In the genomic region with DNA sequence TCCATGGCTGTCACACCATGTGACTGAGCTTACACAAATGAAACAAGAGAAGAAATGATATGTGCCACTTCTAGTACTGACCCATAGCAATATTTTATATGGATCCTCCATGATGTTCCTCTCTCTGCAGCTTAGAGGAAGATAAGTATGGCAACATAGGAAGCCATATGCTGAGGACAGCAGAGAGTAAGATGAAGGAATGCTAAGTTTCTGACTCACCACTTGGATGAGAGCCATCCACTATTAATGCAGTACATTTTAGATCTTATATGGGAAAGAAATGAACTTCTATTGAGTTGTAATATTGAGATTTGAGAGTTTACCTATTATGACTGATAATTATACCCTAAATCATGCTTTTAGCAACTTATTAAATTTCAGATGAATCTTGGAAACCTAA, we compare ENCODE assay signal across 18 cellular contexts.
DNase-seq lines count a peak whose midpoint lies in the region; ATAC-seq and TF ChIP-seq lines count a peak whose summit lies in the region.
"Had no signal": no experiment of that assay in that cellular context is flagged by ENCODE, and none has a peak within 500 bp of the region (broad histone marks: within the 10 kb centered on the region; RNA-seq: fewer than 3 reads in every experiment).

No MANE protein-coding gene starts in this region.

- H3K9ac ChIP-seq in neural progenitor cell = no peak overlapping the region
- H3K9ac ChIP-seq: BLaER1 had no signal

- H3F3A ChIP-seq in neural progenitor cell (ENCODE audit: low read depth) = no peaks in the 10 kb centered on the region

- POLR2A ChIA-PET in RWPE1 (lab: Yijun Ruan, JAX; ENCODE audit: low non-redundant PET) = no interaction called here

- CTCF ChIA-PET in RWPE1 (lab: Yijun Ruan, JAX) = no interaction called here

- H3K36me3 ChIP-seq in neural progenitor cell = no peaks in the 10 kb centered on the region
- H3K36me3 ChIP-seq: BLaER1, HAP-1 had no signal

- H3K4me1 Mint-ChIP-seq in neural progenitor cell = no peaks in the 10 kb centered on the region
- H3K4me1 Mint-ChIP-seq: CD8-positive, alpha-beta memory T cell had no signal

- ATAC-seq in GM21723 (IDR thresholded peaks at IDR 0.05; ENCODE audit: unreplicated experiment) = no peak
- ATAC-seq: K562 had no signal

- no peaks in the 10 kb centered on the region for H3K27me3 ChIP-seq in neural progenitor cell

- TF ChIP-seq CTCF in RWPE1 (conservative IDR thresholded peaks at IDR 0.05; ENCODE audit: low read depth) (no peak), fibroblast of mammary gland (conservative IDR thresholded peaks at IDR 0.05; ENCODE audit: control insufficient read depth, insufficient read depth, low read depth, low read length) (no peak), neural progenitor cell (IDR thresholded peaks at IDR 0.05) (no peak)

- peak; percentile 1 for DNase-seq in HT1080 (ENCODE audit: low read depth)
- peak; percentile 6 for DNase-seq in RWPE1 (ENCODE audit: low spot score)
- peak; percentile 5 for DNase-seq in fibroblast of mammary gland (ENCODE audit: low read depth)
- no peak for DNase-seq in neural progenitor cell (ENCODE audit: low spot score)
- no peak for DNase-seq in HUDEP-2 (lab: John Stamatoyannopoulos, UW; ENCODE audit: unreplicated experiment in 76 of 76)
- no peak for DNase-seq in SK-N-DZ (ENCODE audit: low spot score)
- DNase-seq in Ammon's horn (ENCODE audit: low spot score) = no peak
- DNase-seq: CD8-positive, alpha-beta memory T cell; DMS 273 treated with DMSO at 0.1 percent for 48 hours; NCI-H1092; NCI-H1694; NCI-H2107; NCI-H345; SHP77 had no signal

- H3K27ac Mint-ChIP-seq in neural progenitor cell = no peak overlapping the region
- H3K27ac Mint-ChIP-seq: CD8-positive, alpha-beta memory T cell had no signal

- peaks cover 2% of the 10 kb centered on the region for H3K27me3 Mint-ChIP-seq in neural progenitor cell (ENCODE audit: insufficient read depth, low read depth)

- H3K4me2 ChIP-seq in neural progenitor cell = no peak overlapping the region
- H3K4me2 ChIP-seq: BLaER1 had no signal

- H3K4me1 ChIP-seq in neural progenitor cell = no peaks in the 10 kb centered on the region
- H3K4me1 ChIP-seq: BLaER1, HAP-1 had no signal

- no peaks in the 10 kb centered on the region for H3K36me3 Mint-ChIP-seq in neural progenitor cell

- H3K27ac ChIP-seq in RWPE1 (no peak overlapping the region), neural progenitor cell (no peak overlapping the region)
- H3K27ac ChIP-seq: BLaER1 had no signal

- no peaks in the 10 kb centered on the region for H4K20me1 ChIP-seq in neural progenitor cell (ENCODE audit: low read depth)
- H4K20me1 ChIP-seq: BLaER1 had no signal

- no peaks in the 10 kb centered on the region for H3K79me2 ChIP-seq in neural progenitor cell (ENCODE audit: low read depth)

- H3K4me3 ChIP-seq in fibroblast of mammary gland (ENCODE audit: control insufficient read depth, low read depth, low read length) (no peak overlapping the region), neural progenitor cell (no peak overlapping the region)
- H3K4me3 ChIP-seq: BLaER1, HAP-1, K562 had no signal

- H3K9me3 Mint-ChIP-seq in neural progenitor cell = peaks cover 9% of the 10 kb centered on the region

- H3K9me3 ChIP-seq in neural progenitor cell (ENCODE audit: low read depth) = no peaks in the 10 kb centered on the region
- H3K9me3 ChIP-seq: BLaER1, HAP-1 had no signal

- H3K4me3 Mint-ChIP-seq in neural progenitor cell = no peak overlapping the region
- H3K4me3 Mint-ChIP-seq: CD8-positive, alpha-beta memory T cell had no signal

- peak overlapping the region; percentile 8 for H2AFZ ChIP-seq in neural progenitor cell (replicated peaks)

Comparison
In these comparisons a context has a peak if more than half of its experiments do, and no peak if none do; other contexts are left out.
1. DNase-seq: peak in HT1080 (single experiment), RWPE1 (single experiment) and fibroblast of mammary gland (single experiment); none in neural progenitor cell (single experiment), HUDEP-2 (0 of 76), SK-N-DZ (single experiment) and Ammon's horn (single experiment).